1 cellular context compared by ENCODE assay signal in genomic region chr22:40928657-40929056, GRCh38.
TF ChIP-seq lines count a peak whose summit lies in the region.

No MANE protein-coding gene starts in this region.

TF ChIP-seq in K562, 482 proteins besides CTCF, POLR2A, EP300 and RAD21 (continued from another document and continues in another):
- TF ChIP-seq REST (CRISPR knock-in tag; IDR thresholded peaks at IDR 0.05; ENCODE audit: low read depth) (no peak), IFI16 (CRISPR knock-in tag; IDR thresholded peaks at IDR 0.05) (no peak), PYGO2 (tag; IDR thresholded peaks at IDR 0.05) (no peak), HMG20B (CRISPR knock-in tag; IDR thresholded peaks at IDR 0.05) (no peak), TBL1XR1 (IDR thresholded peaks at IDR 0.05; ENCODE audit: low read length in 2 of 2) (peak in 1 of 2 experiments; percentile 41; a peak in 1 of 4 replicates), POLR2G (IDR thresholded peaks at IDR 0.05; ENCODE audit: low read depth, low read length) (no peak), TAF9B (IDR thresholded peaks at IDR 0.05; ENCODE audit: partially characterized antibody) (no peak), SMARCC2 (IDR thresholded peaks at IDR 0.05; ENCODE audit: low read depth) (no peak), CTBP1 (IDR thresholded peaks at IDR 0.05; ENCODE audit: borderline replicate concordance) (peak; percentile 67; the same call in 1 of the 2 replicates), ZEB2 (IDR thresholded peaks at IDR 0.05) (no peak), HMGXB4 (CRISPR knock-in tag; IDR thresholded peaks at IDR 0.05) (no peak), MAFF (IDR thresholded peaks at IDR 0.05; ENCODE audit: low read length) (no peak), EZH2 (IDR thresholded peaks at IDR 0.05; ENCODE audit: borderline replicate concordance, low read depth, low read length) (no peak), NFRKB (IDR thresholded peaks at IDR 0.05; ENCODE audit: low read depth) (no peak), TEAD1 (CRISPR knock-in tag; IDR thresholded peaks at IDR 0.05) (peak in 1 of 2 experiments; percentile 33; a peak in 1 of 4 replicates), ZBTB11 (CRISPR knock-in tag; IDR thresholded peaks at IDR 0.05) (0 out of 6 replicates have a peak, but pooled peaks of 1 of the 3 experiments have one; percentile 39), SPI1 (IDR thresholded peaks at IDR 0.05; ENCODE audit: borderline replicate concordance, low read depth, low read length) (no peak), KDM1A (IDR thresholded peaks at IDR 0.05) (peak; percentile 72 to 81), BRF1 (IDR thresholded peaks at IDR 0.05; ENCODE audit: borderline replicate concordance, extremely low read depth, insufficient read length) (no peak), ARID1B (IDR thresholded peaks at IDR 0.05) (peak; percentile 74), ZNF318 (IDR thresholded peaks at IDR 0.05; ENCODE audit: borderline replicate concordance in 1 of 2, low read depth in 1 of 2) (no peak), ELF1 (tag; IDR thresholded peaks at IDR 0.05) (no peak), CHD2 (IDR thresholded peaks at IDR 0.05; ENCODE audit: low read depth, low read length) (no peak), MEIS2 (IDR thresholded peaks at IDR 0.05; ENCODE audit: partially characterized antibody) (peak; percentile 93), ZNF512 (tag; IDR thresholded peaks at IDR 0.05) (no peak), DPF2 (IDR thresholded peaks at IDR 0.05) (peak; percentile 33; the same call in 1 of the 2 replicates), MITF (IDR thresholded peaks at IDR 0.05) (no peak), ZNF707 (CRISPR knock-in tag; conservative IDR thresholded peaks at IDR 0.05) (no peak), HDAC8 (tag; IDR thresholded peaks at IDR 0.05) (no peak), ZNF143 (CRISPR knock-in tag; IDR thresholded peaks at IDR 0.05) (no peak), FOXK1 (CRISPR knock-in tag; IDR thresholded peaks at IDR 0.05; ENCODE audit: borderline replicate concordance) (no peak), IRF2 (CRISPR knock-in tag; IDR thresholded peaks at IDR 0.05) (no peak), NONO (IDR thresholded peaks at IDR 0.05; ENCODE audit: low read depth in 2 of 2, low read length in 1 of 2) (no peak), ADNP (tag; IDR thresholded peaks at IDR 0.05) (no peak), MAX (CRISPR knock-in tag; IDR thresholded peaks at IDR 0.05) (no peak), BCLAF1 (IDR thresholded peaks at IDR 0.05; ENCODE audit: borderline replicate concordance in 1 of 2, control insufficient read depth in 1 of 2, low read depth in 2 of 2, low read length in 1 of 2) (no peak), CBFA2T2 (conservative IDR thresholded peaks at IDR 0.05) (peak; percentile 77)
